1 cellular context compared by ENCODE assay signal in genomic region chr11:119067371-119068222, GRCh38.
TF ChIP-seq lines count a peak whose summit lies in the region.

Gene VPS11 (plus strand): TSS chr11:119067818. CDS start chr11:119067824, 6 bp downstream.

TF ChIP-seq in GM12878, 131 proteins besides CTCF, POLR2A, EP300 and RAD21 (continued from another document and continues in another):
- TF ChIP-seq PRDM15 (CRISPR knock-in tag; IDR thresholded peaks at IDR 0.05) (no peak), BHLHE40 (IDR thresholded peaks at IDR 0.05; ENCODE audit: borderline replicate concordance in 1 of 2, low read depth in 2 of 2, low read length in 1 of 2) (peak; percentile 87 to 97), ASH2L (IDR thresholded peaks at IDR 0.05; ENCODE audit: borderline replicate concordance, low read depth) (no peak), PML (IDR thresholded peaks at IDR 0.05; ENCODE audit: low read length) (peak; percentile 56), CREB1 (IDR thresholded peaks at IDR 0.05; ENCODE audit: low read depth) (peak; percentile 74), BCLAF1 (IDR thresholded peaks at IDR 0.05) (no peak), NFIC (IDR thresholded peaks at IDR 0.05; ENCODE audit: low read depth, low read length) (peak; percentile 71; the same call in 1 of the 2 replicates), SP1 (IDR thresholded peaks at IDR 0.05; ENCODE audit: low read depth, low read length) (peak; percentile 32), SREBF1 (IDR thresholded peaks at IDR 0.05; ENCODE audit: low read length) (no peak), JUND (IDR thresholded peaks at IDR 0.05; ENCODE audit: low read depth, low read length) (no peak), KAT2A (conservative IDR thresholded peaks at IDR 0.05; ENCODE audit: control insufficient read depth, low read depth, low read length) (no peak), KLF5 (IDR thresholded peaks at IDR 0.05; ENCODE audit: partially characterized antibody) (no peak), TCF12 (IDR thresholded peaks at IDR 0.05; ENCODE audit: low read depth, low read length) (0 out of 2 replicates have a peak, but pooled peaks have one; percentile 60), MYB (IDR thresholded peaks at IDR 0.05; ENCODE audit: borderline replicate concordance, low read depth, low read length) (no peak), KDM1A (IDR thresholded peaks at IDR 0.05; ENCODE audit: borderline replicate concordance) (no peak), RB1 (IDR thresholded peaks at IDR 0.05; ENCODE audit: borderline replicate concordance) (no peak), FOS (IDR thresholded peaks at IDR 0.05; ENCODE audit: borderline replicate concordance, extremely low read depth, insufficient read length) (peak; percentile 79), ATF7 (IDR thresholded peaks at IDR 0.05; ENCODE audit: low read depth) (peak; percentile 64), HSF1 (IDR thresholded peaks at IDR 0.05; ENCODE audit: low read depth, low read length) (no peak), BMI1 (IDR thresholded peaks at IDR 0.05; ENCODE audit: borderline replicate concordance) (no peak), PKNOX1 (IDR thresholded peaks at IDR 0.05) (peak; percentile 77), ZNF592 (IDR thresholded peaks at IDR 0.05) (no peak), LARP7 (IDR thresholded peaks at IDR 0.05) (0 out of 2 replicates have a peak, but pooled peaks have one; percentile 47), MLLT1 (IDR thresholded peaks at IDR 0.05) (peak; percentile 63; the same call in 1 of the 2 replicates), E2F4 (IDR thresholded peaks at IDR 0.05; ENCODE audit: low read depth, low read length) (0 out of 2 replicates have a peak, but pooled peaks have one; percentile 55), PAX8 (IDR thresholded peaks at IDR 0.05) (peak; percentile 54; the same call in 1 of the 2 replicates), ZBTB4 (CRISPR knock-in tag; IDR thresholded peaks at IDR 0.05) (peak; percentile 57; the same call in 1 of the 2 replicates), CBX5 (IDR thresholded peaks at IDR 0.05; ENCODE audit: low read depth) (0 out of 2 replicates have a peak, but pooled peaks have one; percentile 53), MEF2B (IDR thresholded peaks at IDR 0.05; ENCODE audit: partially characterized antibody, poor library complexity, severe bottlenecking) (peak; percentile 85), ZZZ3 (IDR thresholded peaks at IDR 0.05; ENCODE audit: control insufficient read depth, insufficient read length, low read depth) (no peak), RBBP5 (conservative IDR thresholded peaks at IDR 0.05) (no peak), CEBPZ (IDR thresholded peaks at IDR 0.05; ENCODE audit: low read depth, low read length) (no peak)
